In the genomic region with DNA sequence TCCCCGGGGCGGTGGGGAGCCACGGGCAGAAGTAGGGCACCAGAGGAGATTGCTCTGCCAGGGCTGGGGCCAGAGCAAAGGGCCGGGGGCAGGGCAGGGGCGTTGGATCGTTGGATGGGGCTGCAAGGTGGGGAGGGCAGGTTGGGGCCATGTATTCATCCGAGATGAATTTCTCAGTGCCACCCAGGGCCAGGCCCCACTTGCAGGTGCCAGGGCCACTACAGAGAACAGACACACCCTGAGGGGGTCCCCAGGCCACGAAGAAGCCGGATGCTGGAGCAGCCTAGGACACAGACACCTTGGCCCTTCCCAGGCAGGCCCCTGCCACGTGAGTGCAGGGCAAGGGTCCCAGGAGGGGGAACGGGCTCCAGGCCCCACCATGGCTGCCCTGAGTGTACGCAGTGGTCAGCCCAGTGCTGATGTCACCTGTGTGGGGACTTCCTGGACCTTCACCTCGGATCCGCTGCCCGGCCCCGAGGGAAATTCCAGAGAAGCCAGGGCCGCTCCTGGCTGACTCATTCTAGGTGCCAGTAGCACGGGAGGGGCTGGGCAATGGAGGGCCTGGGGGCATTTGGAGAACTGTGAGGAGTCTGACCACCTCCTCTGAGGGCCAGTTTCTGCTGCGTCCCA, we compare ENCODE assay signal across 12 cellular contexts. TPM values are rescaled to one million over a fixed set of nuclear protein-coding genes. Genes with fewer than 3 reads are reported as not detected.
DNase-seq lines count a peak whose midpoint lies in the region; ATAC-seq and TF ChIP-seq lines count a peak whose summit lies in the region.
"Had no signal": no experiment of that assay in that cellular context is flagged by ENCODE, and none has a peak within 500 bp of the region (broad histone marks: within the 10 kb centered on the region; RNA-seq: fewer than 3 reads in every experiment).

No MANE protein-coding gene starts in this region.

- no peaks in the 10 kb centered on the region for H3K27me3 ChIP-seq in PC-9 (ENCODE audit: insufficient read depth, low read depth)
- no peaks in the 10 kb centered on the region for H3K27me3 ChIP-seq in foreskin keratinocyte
- H3K27me3 ChIP-seq: ovary had no signal

- H3K4me1 ChIP-seq in PC-9 (replicated peaks; ENCODE audit: insufficient read depth) (peaks cover 57% of the 10 kb centered on the region), foreskin keratinocyte (peaks cover 19% of the 10 kb centered on the region)

- no TSS peak for BruUV-seq in PC-9 (replicated peaks; lab: Mats Ljungman, UMichigan)

- no peaks in the 10 kb centered on the region for H3K9me3 ChIP-seq in PC-9 (ENCODE audit: insufficient read depth, low read depth)
- H3K9me3 ChIP-seq: ovary had no signal

- DNase-seq in PC-9 = peak; percentile 93 to 95
- peak in 1 of 2 donors; percentile 69 for DNase-seq in foreskin keratinocyte
- no peak for DNase-seq in stimulated activated naive CD8-positive, alpha-beta T cell treated with anti-CD3 and anti-CD28 coated beads, Interleukin-15, Interleukin-2, amounts not matched to agents 100 U/mL and 50 U/mL, for 24 hours
- no peak for DNase-seq in AML-193 (lab: John Stamatoyannopoulos, UW)
- no peak for DNase-seq in substantia nigra (lab: John Stamatoyannopoulos, UW)
- DNase-seq in inferior parietal cortex (ENCODE audit: extremely low spot score) = no peak
- DNase-seq in AG08395 (ENCODE audit: low spot score) = no peak
- DNase-seq: activated CD4-positive, alpha-beta T cell treated with anti-CD3 and anti-CD28 coated beads, Interleukin-2, amount 10 ng/mL, durations not matched to agents 24 days and 14 days; GF-D8 had no signal

- H3K4me2 ChIP-seq in PC-9 = peak overlapping the region; percentile 71
- H3K4me2 ChIP-seq: KMS-11 had no signal

- peak; percentile 55 for ATAC-seq in GM19035 (IDR thresholded peaks at IDR 0.05; ENCODE audit: unreplicated experiment)
- peak; percentile 39 for ATAC-seq in foreskin keratinocyte
- peak; percentile 34 for ATAC-seq in stimulated activated naive CD8-positive, alpha-beta T cell treated with anti-CD3 and anti-CD28 coated beads, Interleukin-15, Interleukin-2, amounts not matched to agents 100 U/mL and 50 U/mL, for 24 hours

- peak overlapping the region; percentile 8; the same call in 1 of the 2 replicates for H3K4me3 ChIP-seq in PC-9
- H3K4me3 ChIP-seq: ovary had no signal

- TF ChIP-seq CTCF in PC-9 (conservative IDR thresholded peaks at IDR 0.05) = no peak
- TF ChIP-seq CTCF in foreskin keratinocyte (conservative IDR thresholded peaks at IDR 0.05) = no peak

- H2AFZ ChIP-seq in PC-9 = no peak overlapping the region

- no peaks in the 10 kb centered on the region for H3K9me2 ChIP-seq in PC-9 (ENCODE audit: insufficient read depth)

- H4K20me1 ChIP-seq in PC-9 (ENCODE audit: insufficient read depth) = no peaks in the 10 kb centered on the region

- peaks cover 52% of the 10 kb centered on the region for H3F3A ChIP-seq in PC-9 (ENCODE audit: insufficient read depth, low read depth)

- CTCF ChIA-PET in PC-9 (lab: Charles Lee) = no interaction called here

- POLR2A ChIA-PET in PC-9 (lab: Charles Lee; ENCODE audit: unreplicated experiment) = no interaction called here

- no peaks in the 10 kb centered on the region for H3K36me3 ChIP-seq in PC-9 (ENCODE audit: low read depth)
- H3K36me3 ChIP-seq: ovary had no signal

- H3K27ac ChIP-seq in PC-9 = peak overlapping the region; percentile 95
- peak overlapping the region; percentile 71 for H3K27ac ChIP-seq in foreskin keratinocyte
- no peak overlapping the region for H3K27ac ChIP-seq in substantia nigra (ENCODE audit: low read depth, low read length, poor library complexity, severe bottlenecking)
- H3K27ac ChIP-seq: KMS-11, ovary had no signal

- no peaks in the 10 kb centered on the region for H3K79me2 ChIP-seq in PC-9 (ENCODE audit: low read depth)

- intact Hi-C loops in PC-9 (cut with micrococcal nuclease; ENCODE audit: unreplicated experiment) = loop anchor here (2.0 to 5.0 kb wide), 3 partner anchors 15 to 81 kb away; partner anchors contain the start of genes GPX4 and MIDN

RNA-seq across cellular contexts. Expression of gene SBNO2, which starts 9.6 kb away (rescaled TPM):
- total RNA-seq in PC-9 (2021) (75.6 and 82.4 TPM in 2 replicates), foreskin keratinocyte (31.9 and 32.2 TPM in 2 replicates)
- polyA plus RNA-seq in foreskin keratinocyte = 18.2 and 18.3 TPM in 2 replicates

RNA-seq across cellular contexts. Expression of gene STK11, which starts 21.9 kb away (rescaled TPM):
- 53.0 and 59.5 TPM in 2 replicates for total RNA-seq in PC-9 (2021)
- total RNA-seq in foreskin keratinocyte = 64.9 and 66.1 TPM in 2 replicates
- 46.9 and 47.1 TPM in 2 replicates for polyA plus RNA-seq in foreskin keratinocyte

RNA-seq across cellular contexts. Expression of gene CBARP, which starts 54.1 kb away (rescaled TPM):
- total RNA-seq in PC-9 (2021) (1.8 and 1.9 TPM in 2 replicates), foreskin keratinocyte (3.0 and 3.1 TPM in 2 replicates)
- 2.4 TPM in 2 replicates for polyA plus RNA-seq in foreskin keratinocyte

RNA-seq across cellular contexts. Expression of gene ATP5F1D, which starts 57.9 kb away (rescaled TPM):
- total RNA-seq in PC-9 (2021) (157 and 214 TPM in 2 replicates), foreskin keratinocyte (133 and 135 TPM in 2 replicates)
- polyA plus RNA-seq in foreskin keratinocyte = 244 and 259 TPM in 2 replicates

Comparison
In these comparisons a context has a peak if more than half of its experiments do, and no peak if none do; other contexts are left out.
1. DNase-seq: peak in PC-9 (2 of 2); none in stimulated activated naive CD8-positive, alpha-beta T cell treated with anti-CD3 and anti-CD28 coated beads, Interleukin-15, Interleukin-2, amounts not matched to agents 100 U/mL and 50 U/mL, for 24 hours (single experiment), AML-193 (0 of 2), substantia nigra (0 of 49), inferior parietal cortex (single experiment) and AG08395 (single experiment).
2. Peak in every context shown above with its lines, with median percentiles within 50 percentile points of each other: ATAC-seq.